12 cellular contexts compared by ENCODE assay signal in the genomic region with DNA sequence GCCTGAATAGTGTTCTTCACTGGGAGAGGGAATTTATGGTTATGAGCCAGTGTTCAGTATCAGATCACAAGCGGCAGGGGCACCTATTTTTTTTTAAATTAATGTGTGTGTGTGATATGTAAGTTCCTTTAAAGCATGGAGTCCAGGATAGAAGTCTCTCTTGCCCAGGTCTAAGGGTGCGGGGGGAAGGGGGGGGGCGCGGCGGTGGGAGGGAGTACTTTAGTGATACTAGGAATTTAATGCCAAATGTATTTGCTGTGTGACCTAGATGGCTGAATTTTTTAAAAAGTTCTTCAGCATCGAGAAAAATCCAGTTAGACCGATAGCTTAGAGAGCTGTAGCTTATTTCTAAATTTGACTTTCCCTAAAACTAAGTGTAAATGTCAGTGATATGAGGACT. TPM values are rescaled to one million over a fixed set of nuclear protein-coding genes. Genes with fewer than 3 reads are reported as not detected.
DNase-seq lines count a peak whose midpoint lies in the region; ATAC-seq, FAIRE-seq and TF ChIP-seq lines count a peak whose summit lies in the region.
"Had no signal": no experiment of that assay in that cellular context is flagged by ENCODE, and none has a peak within 500 bp of the region (broad histone marks: within the 10 kb centered on the region; RNA-seq: fewer than 3 reads in every experiment).

No MANE protein-coding gene starts in this region.

- intact Hi-C loops in activated T-helper 1 cell treated with anti-CD3 and anti-CD28 coated beads, Interleukin-12 subunit alpha, Interleukin-12 subunit beta, Interleukin-2, Interleukin-4 antibody, amounts not matched to agents 30 ng/mL and 10 ng/mL and 1 ng/mL, durations not matched to agents 14 hours and 24 hours and 36 hours (cut with micrococcal nuclease) = loop anchor here (2.0 kb wide), 1 partner anchor 106 kb away; no protein-coding TSS in a partner anchor

- TF ChIP-seq CTCF in HFF-Myc (IDR thresholded peaks at IDR 0.05; ENCODE audit: low read depth, low read length, missing control alignments) (no peak), keratinocyte (optimal IDR thresholded peaks at IDR 0.05 in 1 of 3, IDR thresholded peaks at IDR 0.05 in 1 of 3, conservative IDR thresholded peaks at IDR 0.05 in 1 of 3; ENCODE audit: extremely low read depth in 1 of 3, insufficient read depth in 2 of 3, low read length in 3 of 3) (no peak)

- peaks cover 28% of the 10 kb centered on the region for H3K79me2 ChIP-seq in keratinocyte (ENCODE audit: control insufficient read depth, insufficient read depth, low read length)

- dilution Hi-C loops in keratinocyte (cut with MboI; ENCODE audit: extremely low pct_ligation_motif_present, low sequenced_read_pairs) = no loop called here

- no peaks in the 10 kb centered on the region for H3K9me1 ChIP-seq in keratinocyte (ENCODE audit: control insufficient read depth, extremely low read depth, insufficient read depth, low read length)

- H3K27me3 ChIP-seq in keratinocyte (ENCODE audit: control insufficient read depth, extremely low read depth, insufficient read depth, low read length) (no peaks in the 10 kb centered on the region), skeletal muscle satellite cell (ENCODE audit: control insufficient read depth, insufficient read depth, low read length) (no peaks in the 10 kb centered on the region)

- FAIRE-seq in keratinocyte (lab: Jason Lieb, UNC) = no peak

- peak overlapping the region; percentile 43 for H3K4me3 Mint-ChIP-seq in activated T-helper 1 cell treated with anti-CD3 and anti-CD28 coated beads, Interleukin-12 subunit alpha, Interleukin-12 subunit beta, Interleukin-2, Interleukin-4 antibody, amounts not matched to agents 30 ng/mL and 10 ng/mL and 1 ng/mL, durations not matched to agents 14 hours and 24 hours and 36 hours

- peaks cover 15% of the 10 kb centered on the region for H3K4me1 Mint-ChIP-seq in activated T-helper 1 cell treated with anti-CD3 and anti-CD28 coated beads, Interleukin-12 subunit alpha, Interleukin-12 subunit beta, Interleukin-2, Interleukin-4 antibody, amounts not matched to agents 30 ng/mL and 10 ng/mL and 1 ng/mL, durations not matched to agents 14 hours and 24 hours and 36 hours (ENCODE audit: low read depth)

- H3K4me2 ChIP-seq in keratinocyte (ENCODE audit: control insufficient read depth, extremely low read depth, insufficient read depth, low read depth, low read length) (peak overlapping the region; percentile 99), skeletal muscle satellite cell (ENCODE audit: low read length) (peak overlapping the region; percentile 99)

- H4K20me1 ChIP-seq in keratinocyte (ENCODE audit: control insufficient read depth, extremely low read depth, insufficient read depth, low read length) = no peaks in the 10 kb centered on the region

- ATAC-seq in HG03521 (IDR thresholded peaks at IDR 0.05; ENCODE audit: unreplicated experiment) = no peak
- ATAC-seq: stimulated activated naive B cell treated with anti-CD40 and anti-IgM and Interleukin-4, amounts not matched to agents 10 μg/mL and 1 μg/mL and 100 μg/mL, for 72 hours had no signal

- H3K36me3 ChIP-seq in keratinocyte (ENCODE audit: control insufficient read depth in 2 of 2, extremely low read depth in 1 of 2, insufficient read depth in 2 of 2, low read length in 2 of 2) (no peaks in the 10 kb centered on the region), skeletal muscle satellite cell (ENCODE audit: insufficient read depth, low read length) (no peaks in the 10 kb centered on the region)

- H3K4me3 ChIP-seq in HFF-Myc (replicated peaks; ENCODE audit: low read depth, low read length) = peak overlapping the region; percentile 69; the same call in 1 of the 2 replicates
- peak overlapping the region in 1 of 3 experiments; percentile 96 for H3K4me3 ChIP-seq in keratinocyte (ENCODE audit: control insufficient read depth in 2 of 3, extremely low read depth in 1 of 3, insufficient read depth in 2 of 3, low read depth in 1 of 3, low read length in 3 of 3)
- peak overlapping the region; percentile 86 for H3K4me3 ChIP-seq in skeletal muscle satellite cell (ENCODE audit: low read length)
- H3K4me3 ChIP-seq: lung had no signal

- no peak overlapping the region for H3K9ac ChIP-seq in keratinocyte (ENCODE audit: control insufficient read depth, extremely low read depth, insufficient read depth, low read length)
- no peak overlapping the region for H3K9ac ChIP-seq in skeletal muscle satellite cell (ENCODE audit: low read depth, low read length)

- no peak for DNase-seq in HFF-Myc (ENCODE audit: extremely low read depth, low read depth)
- no peak for DNase-seq in activated T-helper 1 cell treated with anti-CD3 and anti-CD28 coated beads, Interleukin-12 subunit alpha, Interleukin-12 subunit beta, Interleukin-2, Interleukin-4 antibody, amounts not matched to agents 30 ng/mL and 10 ng/mL and 1 ng/mL, durations not matched to agents 14 hours and 24 hours and 36 hours (ENCODE audit: low spot score)
- DNase-seq in keratinocyte (ENCODE audit: low read depth, low spot score) = no peak
- DNase-seq in central memory CD4-positive, alpha-beta T cell = no peak
- no peak for DNase-seq in MV-4-11 (lab: John Stamatoyannopoulos, UW)
- DNase-seq in putamen (ENCODE audit: low spot score) = no peak
- DNase-seq: amniotic stem cell; DMS153; stimulated activated naive B cell treated with anti-CD40 and anti-IgM and Interleukin-4, amounts not matched to agents 10 μg/mL and 1 μg/mL and 100 μg/mL, for 72 hours had no signal

- H2AFZ ChIP-seq in keratinocyte (ENCODE audit: control insufficient read depth, low read length) = no peak overlapping the region

- H3K9me3 Mint-ChIP-seq in activated T-helper 1 cell treated with anti-CD3 and anti-CD28 coated beads, Interleukin-12 subunit alpha, Interleukin-12 subunit beta, Interleukin-2, Interleukin-4 antibody, amounts not matched to agents 30 ng/mL and 10 ng/mL and 1 ng/mL, durations not matched to agents 14 hours and 24 hours and 36 hours = no peaks in the 10 kb centered on the region
- H3K9me3 Mint-ChIP-seq: stimulated activated naive B cell treated with anti-CD40 and anti-IgM and Interleukin-4, amounts not matched to agents 10 μg/mL and 1 μg/mL and 100 μg/mL, for 72 hours had no signal

- peak overlapping the region; percentile 99 for H3K27ac ChIP-seq in keratinocyte (ENCODE audit: control insufficient read depth, insufficient read depth, low read length)

- H3K9me3 ChIP-seq in keratinocyte (ENCODE audit: control insufficient read depth, low read depth, low read length) (no peaks in the 10 kb centered on the region), skeletal muscle satellite cell (replicated peaks; ENCODE audit: low read length) (no peaks in the 10 kb centered on the region)

- peaks cover 54% of the 10 kb centered on the region for H3K27me3 Mint-ChIP-seq in activated T-helper 1 cell treated with anti-CD3 and anti-CD28 coated beads, Interleukin-12 subunit alpha, Interleukin-12 subunit beta, Interleukin-2, Interleukin-4 antibody, amounts not matched to agents 30 ng/mL and 10 ng/mL and 1 ng/mL, durations not matched to agents 14 hours and 24 hours and 36 hours (ENCODE audit: insufficient read depth)

- no peak overlapping the region for H3K27ac Mint-ChIP-seq in activated T-helper 1 cell treated with anti-CD3 and anti-CD28 coated beads, Interleukin-12 subunit alpha, Interleukin-12 subunit beta, Interleukin-2, Interleukin-4 antibody, amounts not matched to agents 30 ng/mL and 10 ng/mL and 1 ng/mL, durations not matched to agents 14 hours and 24 hours and 36 hours

- H3K4me1 ChIP-seq in keratinocyte (ENCODE audit: control insufficient read depth, extremely low read depth, insufficient read depth, low read length) (peaks cover 47% of the 10 kb centered on the region), skeletal muscle satellite cell (ENCODE audit: control insufficient read depth, insufficient read depth, low read length) (peaks cover 57% of the 10 kb centered on the region)

- H3K36me3 Mint-ChIP-seq in activated T-helper 1 cell treated with anti-CD3 and anti-CD28 coated beads, Interleukin-12 subunit alpha, Interleukin-12 subunit beta, Interleukin-2, Interleukin-4 antibody, amounts not matched to agents 30 ng/mL and 10 ng/mL and 1 ng/mL, durations not matched to agents 14 hours and 24 hours and 36 hours (ENCODE audit: low read depth) = peaks cover 9% of the 10 kb centered on the region

RNA-seq across cellular contexts. Expression of a gene that starts 1.5 kb away (rescaled TPM):
- total RNA-seq in activated T-helper 1 cell treated with anti-CD3 and anti-CD28 coated beads, Interleukin-12 subunit alpha, Interleukin-12 subunit beta, Interleukin-2, Interleukin-4 antibody, amounts not matched to agents 30 ng/mL and 10 ng/mL and 1 ng/mL, durations not matched to agents 14 hours and 24 hours and 36 hours = 0.93 and 2.2 TPM in 2 replicates
- 7.8 to 14.8 TPM (median 10.6 TPM) in 3 replicates for polyA plus RNA-seq in keratinocyte
- 35.7 TPM for polyA plus RNA-seq in keratinocyte (2011; ENCODE audit: low read depth)
- 6.8 and 9.1 TPM in 2 replicates for polyA plus RNA-seq in keratinocyte (2011; cell fraction: cytosol; rRNA removed)
- polyA plus RNA-seq in keratinocyte (2011; cell fraction: nucleus; rRNA removed) = 14.3 and 18.1 TPM in 2 replicates
- 6.9 and 14.6 TPM in 2 replicates for polyA plus RNA-seq in keratinocyte (2012; ENCODE audit: low replicate concordance)
- 18.5 to 43.0 TPM (median 32.9 TPM) in 3 replicates for polyA minus RNA-seq in keratinocyte
- 17.1 TPM for polyA minus RNA-seq in keratinocyte (2011; cell fraction: cytosol; rRNA and poly(A)+ RNA removed)
- 20.2 and 29.9 TPM in 2 replicates for polyA minus RNA-seq in keratinocyte (2011; cell fraction: nucleus; rRNA and poly(A)+ RNA removed)
- total RNA-seq in skeletal muscle satellite cell (2012; rRNA removed) = 6.1 and 10.9 TPM in 2 replicates
